In genomic region chr1:6560267-6560666, GRCh38 we compare ENCODE assay signal across 37 cellular contexts. TPM values are rescaled to one million over a fixed set of nuclear protein-coding genes. Genes with fewer than 3 reads are reported as not detected.
"Had no signal": no experiment of that assay in that cellular context is flagged by ENCODE, and none has a peak within 500 bp of the region (broad histone marks: within the 10 kb centered on the region; RNA-seq: fewer than 3 reads in every experiment).

No MANE protein-coding gene starts in this region.

- H3K27ac ChIP-seq: adrenal gland, body of pancreas, breast epithelium, KMS-11, PC-9, SJCRH30, SK-N-MC had no signal

- H3K36me3 ChIP-seq: adrenal gland, breast epithelium, SJCRH30, WERI-Rb-1 had no signal

- ATAC-seq: activated CD8-positive, alpha-beta memory T cell treated with anti-CD3 and anti-CD28 coated beads, Interleukin-2, amount 10 ng/mL, durations not matched to agents 7 days and 5 days; body of pancreas had no signal

- FAIRE-seq: astrocyte, RCC 7860 had no signal

- H3K4me1 ChIP-seq: body of pancreas had no signal

- H3K9ac ChIP-seq: KMS-11 had no signal

- H3K9me3 ChIP-seq: adrenal gland, body of pancreas, breast epithelium had no signal

- H3K4me3 ChIP-seq: adrenal gland, body of pancreas, breast epithelium, PC-9, SJCRH30, SK-N-MC had no signal

- DNase-seq: activated CD4-positive, alpha-beta memory T cell treated with anti-CD3 and anti-CD28 coated beads, Interleukin-2, amount 10 ng/mL, durations not matched to agents 7 days and 5 days; activated CD4-positive, alpha-beta T cell treated with anti-CD3 and anti-CD28 coated beads for 1 hour; activated CD4-positive, alpha-beta T cell treated with anti-CD3 and anti-CD28 coated beads for 48 hours; activated CD4-positive, CD25-positive, alpha-beta regulatory T cell; activated CD8-positive, alpha-beta memory T cell treated with anti-CD3 and anti-CD28 coated beads for 24 hours; activated CD8-positive, alpha-beta memory T cell treated with anti-CD3 and anti-CD28 coated beads, Interleukin-2, amount 10 ng/mL, durations not matched to agents 7 days and 5 days; activated CD8-positive, alpha-beta memory T cell treated with anti-CD3 and anti-CD28 coated beads, Interleukin-2, amount 50 U/mL, for 48 hours; activated effector memory CD4-positive, alpha-beta T cell treated with anti-CD3 and anti-CD28 coated beads, Interleukin-2, amount 50 U/mL, for 16 hours; activated naive CD4-positive, alpha-beta T cell; activated naive CD4-positive, alpha-beta T cell treated with anti-CD3 and anti-CD28 coated beads, Interleukin-2, amount 50 U/mL, for 16 hours; activated naive CD8-positive, alpha-beta T cell treated with anti-CD3 and anti-CD28 coated beads for 36 hours; activated T-cell treated with anti-CD3 and anti-CD28 coated beads, Interleukin-2, amount 50 U/mL, for 48 hours; adrenal gland; body of pancreas; MM.1S; MV-4-11; NCI-H1092 treated with DMSO at 0.1 percent for 48 hours; NCI-H1417; NCI-H146; NCI-H187; NCI-H2029 treated with DMSO at 0.1 percent for 48 hours; NCI-H2107; NCI-H226; NCI-H446 treated with DMSO at 0.1 percent for 48 hours; PC-9; SHP77; SJCRH30; T1000; WERI-Rb-1 had no signal

RNA-seq across cellular contexts. Expression of gene TAS1R1, which starts 5.2 kb away (rescaled TPM):
- total RNA-seq: activated CD8-positive, alpha-beta memory T cell treated with anti-CD3 and anti-CD28 coated beads, Interleukin-2, amount 10 ng/mL, durations not matched to agents 7 days and 5 days; activated naive CD8-positive, alpha-beta T cell treated with anti-CD3 and anti-CD28 coated beads for 36 hours; astrocyte; body of pancreas; cardiac septum; PC-9; T-helper 1 cell treated with Interleukin-12 subunit alpha and Interleukin-12 subunit beta and Interleukin-4 antibody, amounts not matched to agents 30 ng/mL and 1 ng/mL, for 36 hours; T-helper 2 cell treated with Interferon-gamma antibody and Interleukin-4, amounts not matched to agents 100 ng/mL and 5 ng/mL, for 36 hours had no signal
